ENCODE assay signal across 8 cellular contexts in genomic region chr9:76458903-76459690, GRCh38. TPM values are rescaled to one million over a fixed set of nuclear protein-coding genes. Genes with fewer than 3 reads are reported as not detected.
DNase-seq lines count a peak whose midpoint lies in the region; ATAC-seq, FAIRE-seq and TF ChIP-seq lines count a peak whose summit lies in the region.

TSS of gene GCNT1 (plus strand) at chr9:76459182. CDS start at chr9:76502382, 43,200 bp downstream.

- intact Hi-C loops in kidney (cut with DNase I) = no loop called here

- FAIRE-seq in kidney (lab: Jason Lieb, UNC) = no peak

- H3K4me1 ChIP-seq in kidney (ENCODE audit: control insufficient read depth in 1 of 2, insufficient read depth in 1 of 2, low read depth in 1 of 2, low read length in 2 of 2) = peaks cover 0 to 4% of the 10 kb centered on the region in 2 donors

- TF ChIP-seq CTCF in AG09319 (IDR thresholded peaks at IDR 0.05; ENCODE audit: low read depth, low read length) (peak; percentile 39), kidney (IDR thresholded peaks at IDR 0.05; ENCODE audit: borderline replicate concordance, extremely low read depth, insufficient read depth) (peak; percentile 36)

- ATAC-seq in GM18909 (IDR thresholded peaks at IDR 0.05; ENCODE audit: poor library complexity, unreplicated experiment) = peak; percentile 90
- ATAC-seq in HG03159 (IDR thresholded peaks at IDR 0.05; ENCODE audit: unreplicated experiment) = peak; percentile 83
- ATAC-seq in activated CD4-positive, CD25-positive, alpha-beta regulatory T cell treated with anti-CD3 and anti-CD28 coated beads, Interleukin-2, amount 50 U/mL, for 24 hours = peak; percentile 94 to 96

- no peaks in the 10 kb centered on the region for H3K36me3 ChIP-seq in kidney (ENCODE audit: control insufficient read depth in 1 of 2, insufficient read depth in 2 of 2, low read length in 2 of 2)

- H3K27ac ChIP-seq in kidney (ENCODE audit: low read depth in 2 of 2, low read length in 2 of 2) = no peak within 1 kb of the TSS

- peak within 1 kb of the TSS; percentile 75 to 81 for H3K4me3 ChIP-seq in kidney (ENCODE audit: low read length in 2 of 2)

- H3K9ac ChIP-seq in kidney (ENCODE audit: low read length in 2 of 2) = peak within 1 kb of the TSS; percentile 22 to 55

- no peaks in the 10 kb centered on the region for H3K9me3 ChIP-seq in kidney (ENCODE audit: control insufficient read depth in 1 of 2, low read length in 2 of 2)

- DNase-seq in AG09319 (ENCODE audit: extremely low read depth, low read depth) (no peak), NCI-H345 (lab: John Stamatoyannopoulos, UW) (peak; percentile 96), cerebellar nuclear complex (lab: John Stamatoyannopoulos, UW) (peak; percentile 52 to 69), kidney (peak; percentile 95)
- peak; percentile 73 to 90 for DNase-seq in stimulated activated CD4-positive, alpha-beta T cell treated with anti-CD3 and anti-CD28 coated beads, Interleukin-15, amount 100 ng/mL, for 48 hours (ENCODE audit: low read depth in 2 of 2)

RNA-seq across cellular contexts. Expression of gene GCNT1, which starts in this region (rescaled TPM):
- total RNA-seq in kidney = 8.3 TPM
- polyA plus RNA-seq in kidney (ENCODE audit: insufficient read depth, low read depth, low replicate concordance) = 0.88 TPM
